1 cellular context compared by ENCODE assay signal in the genomic region with DNA sequence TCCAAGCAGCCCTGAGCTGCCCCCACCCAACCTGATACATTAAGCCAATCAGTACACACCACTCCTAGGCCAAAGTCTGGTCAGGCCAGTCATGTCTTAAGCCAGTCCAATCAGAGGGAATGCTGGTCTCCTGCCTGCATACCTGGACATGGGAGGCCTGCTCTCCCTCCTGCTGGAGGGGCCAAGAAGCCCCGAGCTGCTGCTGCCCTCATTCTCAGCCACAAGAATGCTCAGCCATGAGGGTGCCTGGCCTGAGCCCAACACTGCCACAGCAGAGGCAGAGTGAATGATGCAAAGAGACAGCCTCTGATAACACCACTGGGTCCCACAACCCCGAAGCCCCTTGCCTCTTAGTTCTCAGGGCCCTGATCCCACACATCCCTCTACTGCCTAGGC.
TF ChIP-seq lines count a peak whose summit lies in the region.

No MANE protein-coding gene starts in this region.

TF ChIP-seq in HepG2, 621 proteins besides CTCF, POLR2A, EP300 and RAD21:
- TF ChIP-seq, protein P1, sequence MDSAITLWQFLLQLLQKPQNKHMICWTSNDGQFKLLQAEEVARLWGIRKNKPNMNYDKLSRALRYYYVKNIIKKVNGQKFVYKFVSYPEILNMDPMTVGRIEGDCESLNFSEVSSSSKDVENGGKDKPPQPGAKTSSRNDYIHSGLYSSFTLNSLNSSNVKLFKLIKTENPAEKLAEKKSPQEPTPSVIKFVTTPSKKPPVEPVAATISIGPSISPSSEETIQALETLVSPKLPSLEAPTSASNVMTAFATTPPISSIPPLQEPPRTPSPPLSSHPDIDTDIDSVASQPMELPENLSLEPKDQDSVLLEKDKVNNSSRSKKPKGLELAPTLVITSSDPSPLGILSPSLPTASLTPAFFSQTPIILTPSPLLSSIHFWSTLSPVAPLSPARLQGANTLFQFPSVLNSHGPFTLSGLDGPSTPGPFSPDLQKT (CRISPR knock-in tag; IDR thresholded peaks at IDR 0.05; ENCODE audit: borderline replicate concordance): no peak
- TF ChIP-seq ZNF263 (CRISPR knock-in tag; IDR thresholded peaks at IDR 0.05) (no peak), ATF1 (CRISPR knock-in tag; IDR thresholded peaks at IDR 0.05) (no peak), ZBTB42 (CRISPR knock-in tag; IDR thresholded peaks at IDR 0.05) (no peak), NAIF1 (CRISPR knock-in tag; IDR thresholded peaks at IDR 0.05; ENCODE audit: borderline replicate concordance) (no peak), GABPB1 (CRISPR knock-in tag; IDR thresholded peaks at IDR 0.05) (no peak), ZNF331 (CRISPR knock-in tag; IDR thresholded peaks at IDR 0.05) (no peak), ZNF451 (CRISPR knock-in tag; IDR thresholded peaks at IDR 0.05) (no peak), CBX5 (CRISPR knock-in tag; IDR thresholded peaks at IDR 0.05; ENCODE audit: borderline replicate concordance) (no peak), NFYB (CRISPR knock-in tag; IDR thresholded peaks at IDR 0.05) (no peak), ZNF138 (CRISPR knock-in tag; IDR thresholded peaks at IDR 0.05; ENCODE audit: low read depth) (no peak), HDAC6 (IDR thresholded peaks at IDR 0.05; ENCODE audit: low read depth, low read length) (no peak), NFKB2 (CRISPR knock-in tag; IDR thresholded peaks at IDR 0.05; ENCODE audit: borderline replicate concordance) (no peak), ZMYM3 (CRISPR knock-in tag; IDR thresholded peaks at IDR 0.05) (no peak), ZKSCAN1 (IDR thresholded peaks at IDR 0.05; ENCODE audit: low read length) (no peak)
- TF ChIP-seq, protein P2, sequence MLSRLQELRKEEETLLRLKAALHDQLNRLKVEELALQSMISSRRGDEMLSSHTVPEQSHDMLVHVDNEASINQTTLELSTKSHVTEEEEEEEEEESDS (CRISPR knock-in tag; IDR thresholded peaks at IDR 0.05; ENCODE audit: borderline replicate concordance): no peak
- TF ChIP-seq, protein P3, sequence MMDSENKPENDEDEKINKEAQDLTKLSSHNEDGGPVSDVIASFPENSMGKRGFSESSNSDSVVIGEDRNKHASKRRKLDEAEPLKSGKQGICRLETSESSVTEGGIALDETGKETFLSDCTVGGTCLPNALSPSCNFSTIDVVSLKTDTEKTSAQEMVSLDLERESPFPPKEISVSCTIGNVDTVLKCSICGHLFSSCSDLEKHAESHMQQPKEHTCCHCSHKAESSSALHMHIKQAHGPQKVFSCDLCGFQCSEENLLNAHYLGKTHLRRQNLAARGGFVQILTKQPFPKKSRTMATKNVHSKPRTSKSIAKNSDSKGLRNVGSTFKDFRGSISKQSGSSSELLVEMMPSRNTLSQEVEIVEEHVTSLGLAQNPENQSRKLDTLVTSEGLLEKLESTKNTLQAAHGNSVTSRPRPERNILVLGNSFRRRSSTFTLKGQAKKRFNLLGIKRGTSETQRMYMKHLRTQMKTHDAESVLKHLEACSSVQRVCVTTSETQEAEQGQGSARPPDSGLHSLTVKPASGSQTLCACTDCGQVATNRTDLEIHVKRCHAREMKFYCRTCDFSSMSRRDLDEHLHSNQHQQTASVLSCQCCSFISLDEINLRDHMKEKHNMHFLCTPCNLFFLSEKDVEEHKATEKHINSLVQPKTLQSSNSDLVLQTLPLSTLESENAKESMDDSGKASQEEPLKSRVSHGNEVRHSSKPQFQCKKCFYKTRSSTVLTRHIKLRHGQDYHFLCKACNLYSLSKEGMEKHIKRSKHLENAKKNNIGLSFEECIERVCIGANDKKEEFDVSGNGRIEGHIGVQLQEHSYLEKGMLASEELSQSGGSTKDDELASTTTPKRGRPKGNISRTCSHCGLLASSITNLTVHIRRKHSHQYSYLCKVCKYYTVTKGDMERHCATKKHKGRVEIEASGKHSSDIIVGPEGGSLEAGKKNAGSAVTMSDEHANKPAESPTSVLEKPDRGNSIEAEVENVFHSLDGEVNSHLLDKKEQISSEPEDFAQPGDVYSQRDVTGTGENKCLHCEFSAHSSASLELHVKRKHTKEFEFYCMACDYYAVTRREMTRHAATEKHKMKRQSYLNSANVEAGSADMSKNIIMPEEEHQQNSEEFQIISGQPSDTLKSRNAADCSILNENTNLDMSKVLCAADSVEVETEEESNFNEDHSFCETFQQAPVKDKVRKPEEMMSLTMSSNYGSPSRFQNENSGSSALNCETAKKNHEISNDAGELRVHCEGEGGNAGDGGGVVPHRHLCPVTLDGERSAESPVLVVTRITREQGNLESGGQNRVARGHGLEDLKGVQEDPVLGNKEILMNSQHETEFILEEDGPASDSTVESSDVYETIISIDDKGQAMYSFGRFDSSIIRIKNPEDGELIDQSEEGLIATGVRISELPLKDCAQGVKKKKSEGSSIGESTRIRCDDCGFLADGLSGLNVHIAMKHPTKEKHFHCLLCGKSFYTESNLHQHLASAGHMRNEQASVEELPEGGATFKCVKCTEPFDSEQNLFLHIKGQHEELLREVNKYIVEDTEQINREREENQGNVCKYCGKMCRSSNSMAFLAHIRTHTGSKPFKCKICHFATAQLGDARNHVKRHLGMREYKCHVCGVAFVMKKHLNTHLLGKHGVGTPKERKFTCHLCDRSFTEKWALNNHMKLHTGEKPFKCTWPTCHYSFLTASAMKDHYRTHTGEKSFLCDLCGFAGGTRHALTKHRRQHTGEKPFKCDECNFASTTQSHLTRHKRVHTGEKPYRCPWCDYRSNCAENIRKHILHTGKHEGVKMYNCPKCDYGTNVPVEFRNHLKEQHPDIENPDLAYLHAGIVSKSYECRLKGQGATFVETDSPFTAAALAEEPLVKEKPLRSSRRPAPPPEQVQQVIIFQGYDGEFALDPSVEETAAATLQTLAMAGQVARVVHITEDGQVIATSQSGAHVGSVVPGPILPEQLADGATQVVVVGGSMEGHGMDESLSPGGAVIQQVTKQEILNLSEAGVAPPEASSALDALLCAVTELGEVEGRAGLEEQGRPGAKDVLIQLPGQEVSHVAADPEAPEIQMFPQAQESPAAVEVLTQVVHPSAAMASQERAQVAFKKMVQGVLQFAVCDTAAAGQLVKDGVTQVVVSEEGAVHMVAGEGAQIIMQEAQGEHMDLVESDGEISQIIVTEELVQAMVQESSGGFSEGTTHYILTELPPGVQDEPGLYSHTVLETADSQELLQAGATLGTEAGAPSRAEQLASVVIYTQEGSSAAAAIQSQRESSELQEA (CRISPR knock-in tag; IDR thresholded peaks at IDR 0.05; ENCODE audit: not compliant biosample characterization): no peak
- TF ChIP-seq, protein P4, sequence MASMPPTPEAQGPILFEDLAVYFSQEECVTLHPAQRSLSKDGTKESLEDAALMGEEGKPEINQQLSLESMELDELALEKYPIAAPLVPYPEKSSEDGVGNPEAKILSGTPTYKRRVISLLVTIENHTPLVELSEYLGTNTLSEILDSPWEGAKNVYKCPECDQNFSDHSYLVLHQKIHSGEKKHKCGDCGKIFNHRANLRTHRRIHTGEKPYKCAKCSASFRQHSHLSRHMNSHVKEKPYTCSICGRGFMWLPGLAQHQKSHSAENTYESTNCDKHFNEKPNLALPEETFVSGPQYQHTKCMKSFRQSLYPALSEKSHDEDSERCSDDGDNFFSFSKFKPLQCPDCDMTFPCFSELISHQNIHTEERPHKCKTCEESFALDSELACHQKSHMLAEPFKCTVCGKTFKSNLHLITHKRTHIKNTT (CRISPR knock-in tag; IDR thresholded peaks at IDR 0.05): no peak
- TF ChIP-seq, protein P5, sequence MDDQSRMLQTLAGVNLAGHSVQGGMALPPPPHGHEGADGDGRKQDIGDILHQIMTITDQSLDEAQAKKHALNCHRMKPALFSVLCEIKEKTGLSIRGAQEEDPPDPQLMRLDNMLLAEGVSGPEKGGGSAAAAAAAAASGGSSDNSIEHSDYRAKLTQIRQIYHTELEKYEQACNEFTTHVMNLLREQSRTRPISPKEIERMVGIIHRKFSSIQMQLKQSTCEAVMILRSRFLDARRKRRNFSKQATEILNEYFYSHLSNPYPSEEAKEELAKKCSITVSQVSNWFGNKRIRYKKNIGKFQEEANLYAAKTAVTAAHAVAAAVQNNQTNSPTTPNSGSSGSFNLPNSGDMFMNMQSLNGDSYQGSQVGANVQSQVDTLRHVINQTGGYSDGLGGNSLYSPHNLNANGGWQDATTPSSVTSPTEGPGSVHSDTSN (CRISPR knock-in tag; IDR thresholded peaks at IDR 0.05; ENCODE audit: borderline replicate concordance): no peak
- TF ChIP-seq, protein P6, sequence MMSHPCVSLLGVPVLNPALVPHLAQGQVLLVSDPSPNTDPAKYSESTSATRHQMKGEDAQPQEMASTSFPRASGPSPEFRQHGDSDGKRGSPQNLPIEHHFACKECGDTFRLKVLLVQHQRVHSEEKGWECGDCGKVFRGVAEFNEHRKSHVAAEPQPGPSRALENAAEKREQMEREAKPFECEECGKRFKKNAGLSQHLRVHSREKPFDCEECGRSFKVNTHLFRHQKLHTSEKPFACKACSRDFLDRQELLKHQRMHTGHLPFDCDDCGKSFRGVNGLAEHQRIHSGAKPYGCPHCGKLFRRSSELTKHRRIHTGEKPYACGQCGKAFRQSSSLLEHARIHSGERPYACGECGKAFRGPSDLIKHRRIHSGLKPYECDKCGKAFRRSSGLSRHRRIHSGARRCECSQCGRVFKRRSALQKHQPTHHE (CRISPR knock-in tag; IDR thresholded peaks at IDR 0.05; ENCODE audit: borderline replicate concordance): no peak
